In genomic region chr2:26359886-26360473, GRCh38 we compare ENCODE assay signal across 27 cellular contexts. TPM values are rescaled to one million over a fixed set of nuclear protein-coding genes. Genes with fewer than 3 reads are reported as not detected.
"Had no signal": no experiment of that assay in that cellular context is flagged by ENCODE, and none has a peak within 500 bp of the region (broad histone marks: within the 10 kb centered on the region; RNA-seq: fewer than 3 reads in every experiment).

No MANE protein-coding gene starts in this region.

- DNase-seq: activated CD4-positive, alpha-beta T cell treated with anti-CD3 and anti-CD28 coated beads for 4 hours; activated CD8-positive, alpha-beta T cell treated with anti-CD3 and anti-CD28 coated beads for 36 hours; activated gamma-delta T cell treated with Interleukin-2 at 50 U/mL for 16 hours; activated naive CD8-positive, alpha-beta T cell treated with anti-CD3 and anti-CD28 coated beads for 36 hours; activated T-cell treated with anti-CD3 and anti-CD28 coated beads, Interleukin-2, amount 50 U/mL, for 72 hours; amygdala; central memory CD4-positive, alpha-beta T cell; cortex of kidney; effector CD4-positive, alpha-beta T cell; foreskin melanocyte; kidney glomerular epithelial cell; left ventricle myocardium superior; mesenchymal stem cell; natural killer cell; stimulated activated CD4-positive, alpha-beta T cell treated with anti-CD3 and anti-CD28 coated beads, Interleukin-4, amount 100 ng/mL, for 4 hours; stimulated activated CD8-positive, alpha-beta memory T cell treated with anti-CD3 and anti-CD28 coated beads, Interleukin-4, amount 100 ng/mL, for 48 hours; T-cell; T1000; testis; WERI-Rb-1 had no signal

- H3K27me3 ChIP-seq: neutrophil, right atrium auricular region, testis had no signal

- H3K4me3 Mint-ChIP-seq: activated CD8-positive, alpha-beta T cell treated with anti-CD3 and anti-CD28 coated beads for 36 hours; activated naive CD8-positive, alpha-beta T cell treated with anti-CD3 and anti-CD28 coated beads for 36 hours; activated T-cell treated with anti-CD3 and anti-CD28 coated beads, Interleukin-2, amount 50 U/mL, for 72 hours; brain; natural killer cell; stimulated activated naive CD8-positive, alpha-beta T cell treated with anti-CD3 and anti-CD28 coated beads, Interleukin-15, Interleukin-2, amounts not matched to agents 100 ng/mL and 50 ng/mL, for 24 hours; T-cell had no signal

- H3K9me3 ChIP-seq: neutrophil, right atrium auricular region, testis had no signal

- ATAC-seq: activated CD8-positive, alpha-beta T cell treated with anti-CD3 and anti-CD28 coated beads for 36 hours; activated T-cell treated with anti-CD3 and anti-CD28 coated beads, Interleukin-2, amount 50 U/mL, for 72 hours; left ventricle myocardium superior; natural killer cell; T-cell had no signal

- H3K36me3 Mint-ChIP-seq: natural killer cell had no signal

- H3K27ac Mint-ChIP-seq: activated CD8-positive, alpha-beta T cell treated with anti-CD3 and anti-CD28 coated beads for 36 hours; activated T-cell treated with anti-CD3 and anti-CD28 coated beads, Interleukin-2, amount 50 U/mL, for 72 hours; brain; stimulated activated naive CD8-positive, alpha-beta T cell treated with anti-CD3 and anti-CD28 coated beads, Interleukin-15, Interleukin-2, amounts not matched to agents 100 ng/mL and 50 ng/mL, for 24 hours; T-cell had no signal

- H3K4me1 ChIP-seq: right atrium auricular region, testis had no signal

- H3K36me3 ChIP-seq: neutrophil, right atrium auricular region had no signal

- H3K9me3 Mint-ChIP-seq: activated CD8-positive, alpha-beta T cell treated with anti-CD3 and anti-CD28 coated beads for 36 hours; activated naive CD8-positive, alpha-beta T cell treated with anti-CD3 and anti-CD28 coated beads for 36 hours; activated T-cell treated with anti-CD3 and anti-CD28 coated beads, Interleukin-2, amount 50 U/mL, for 72 hours; brain; natural killer cell; stimulated activated naive CD8-positive, alpha-beta T cell treated with anti-CD3 and anti-CD28 coated beads, Interleukin-15, Interleukin-2, amounts not matched to agents 100 ng/mL and 50 ng/mL, for 24 hours; T-cell had no signal

- H3K27ac ChIP-seq: neutrophil, right atrium auricular region, testis, WERI-Rb-1 had no signal

- H3K27me3 Mint-ChIP-seq: activated CD8-positive, alpha-beta T cell treated with anti-CD3 and anti-CD28 coated beads for 36 hours; activated naive CD8-positive, alpha-beta T cell treated with anti-CD3 and anti-CD28 coated beads for 36 hours; brain; stimulated activated naive CD8-positive, alpha-beta T cell treated with anti-CD3 and anti-CD28 coated beads, Interleukin-15, Interleukin-2, amounts not matched to agents 100 ng/mL and 50 ng/mL, for 24 hours; T-cell had no signal

- H3K4me3 ChIP-seq: right atrium auricular region, skin epidermis, testis had no signal

RNA-seq across cellular contexts. Expression of gene ADGRF3, which starts 13.4 kb away (rescaled TPM):
- total RNA-seq: left ventricle myocardium superior, posterior vena cava, right atrium auricular region had no signal

RNA-seq across cellular contexts. Expression of gene DRC1, which starts 41.7 kb away (rescaled TPM):
- total RNA-seq: activated CD8-positive, alpha-beta T cell treated with anti-CD3 and anti-CD28 coated beads for 36 hours; activated naive CD8-positive, alpha-beta T cell treated with anti-CD3 and anti-CD28 coated beads for 36 hours; left ventricle myocardium superior; natural killer cell; posterior vena cava; right atrium auricular region; T-cell; ureter had no signal
